19 cellular contexts compared by ENCODE assay signal in genomic region chr20:36102809-36103596, GRCh38. TPM values are rescaled to one million over a fixed set of nuclear protein-coding genes. Genes with fewer than 3 reads are reported as not detected.
A peak's percentile ranks its signal among the peaks of the same experiment; 100 is the strongest.
DNase-seq lines count a peak whose midpoint lies in the region; ATAC-seq, FAIRE-seq and TF ChIP-seq lines count a peak whose summit lies in the region.
"Had no signal": no experiment of that assay in that cellular context is flagged by ENCODE, and none has a peak within 500 bp of the region (broad histone marks: within the 10 kb centered on the region; RNA-seq: fewer than 3 reads in every experiment).

No MANE protein-coding gene starts in this region.

- no peaks in the 10 kb centered on the region for H3K36me3 ChIP-seq in K562 (ENCODE audit: control insufficient read depth, insufficient read depth, low read length)
- H3K36me3 ChIP-seq in lung (ENCODE audit: control insufficient read depth in 2 of 2, insufficient read depth in 2 of 2, low read length in 2 of 2), result no peaks in the 10 kb centered on the region
- no peaks in the 10 kb centered on the region for H3K36me3 ChIP-seq in testis (ENCODE audit: low read depth, missing control alignments)
- H3K36me3 ChIP-seq: tibial artery had no signal

- H3K27me3 Mint-ChIP-seq in activated CD8-positive, alpha-beta T cell treated with anti-CD3 and anti-CD28 coated beads for 36 hours, result no peaks in the 10 kb centered on the region

- TF ChIP-seq CTCF in K562 (IDR thresholded peaks at IDR 0.05 in 2 of 3, conservative IDR thresholded peaks at IDR 0.05 in 1 of 3; ENCODE audit: insufficient read depth in 2 of 3, low read depth in 1 of 3, low read length in 3 of 3), result no peak
- no peak for TF ChIP-seq CTCF in lung (IDR thresholded peaks at IDR 0.05; ENCODE audit: control extremely low read depth, extremely low read depth)
- no peak for TF ChIP-seq CTCF in testis (IDR thresholded peaks at IDR 0.05)
- no peak for TF ChIP-seq CTCF in activated CD8-positive, alpha-beta T cell treated with anti-CD3 and anti-CD28 coated beads for 36 hours (IDR thresholded peaks at IDR 0.05)

- H3K27me3 ChIP-seq in K562 (ENCODE audit: control insufficient read depth in 2 of 2, insufficient read depth in 2 of 2, low read length in 2 of 2), result no peaks in the 10 kb centered on the region
- no peaks in the 10 kb centered on the region for H3K27me3 ChIP-seq in lung (ENCODE audit: control insufficient read depth, insufficient read depth)
- H3K27me3 ChIP-seq in testis, result no peaks in the 10 kb centered on the region
- H3K27me3 ChIP-seq: tibial artery had no signal

- no peaks in the 10 kb centered on the region for H3K36me3 Mint-ChIP-seq in activated CD8-positive, alpha-beta T cell treated with anti-CD3 and anti-CD28 coated beads for 36 hours (ENCODE audit: low read depth)
- H3K36me3 Mint-ChIP-seq: memory B cell had no signal

- FAIRE-seq in K562 (lab: Jason Lieb, UNC) (peak; percentile 37), GM12891 (lab: Jason Lieb, UNC) (no peak)
- FAIRE-seq: astrocyte, HepG2 had no signal

- POLR2A ChIA-PET in K562 (lab: Yijun Ruan, JAX), result interaction anchor here (0.6 to 2.1 kb wide), 5 partner anchors 11 to 572 kb away, joined by 3 to 7 read pairs (median 3); no protein-coding TSS in a partner anchor
- POLR2A ChIA-PET in activated CD8-positive, alpha-beta T cell treated with anti-CD3 and anti-CD28 coated beads for 36 hours (lab: Charles Lee), result interaction anchor here (0.8 to 1.6 kb wide), 2 partner anchors 10 to 24 kb away, joined by 3 to 4 read pairs; no protein-coding TSS in a partner anchor

- no peak for TF ChIP-seq EP300 in K562 (IDR thresholded peaks at IDR 0.05; ENCODE audit: low read length)

- ATAC-seq in K562 (peak; percentile 17; the same call in 1 of the 3 replicates), lung (ENCODE audit: insufficient read depth, low FRiP score) (no peak)
- ATAC-seq in activated CD8-positive, alpha-beta T cell treated with anti-CD3 and anti-CD28 coated beads for 36 hours, result no peak
- ATAC-seq: HepG2 had no signal

- H3K9me1 ChIP-seq in K562 (ENCODE audit: control insufficient read depth, insufficient read depth, low read length), result no peaks in the 10 kb centered on the region

- H3K9me3 Mint-ChIP-seq in activated CD8-positive, alpha-beta T cell treated with anti-CD3 and anti-CD28 coated beads for 36 hours, result no peaks in the 10 kb centered on the region
- H3K9me3 Mint-ChIP-seq: memory B cell had no signal

- CTCF ChIA-PET in K562 (lab: Yijun Ruan, JAX; ENCODE audit: low intra/inter-chr PET ratio), result no interaction called here
- CTCF ChIA-PET in activated CD8-positive, alpha-beta T cell treated with anti-CD3 and anti-CD28 coated beads for 36 hours (lab: Charles Lee), result interaction anchor here (0.6 to 1.4 kb wide), 4 partner anchors 35 to 107 kb away, joined by 3 read pairs; no protein-coding TSS in a partner anchor

- intact Hi-C loops in K562 (cut with micrococcal nuclease), result no loop called here
- intact Hi-C loops in testis (cut with DNase I; ENCODE audit: low total_unique reads), result no loop called here
- intact Hi-C loops in activated CD8-positive, alpha-beta T cell treated with anti-CD3 and anti-CD28 coated beads for 36 hours (cut with micrococcal nuclease), result no loop called here

- no peak overlapping the region for H3K4me3 Mint-ChIP-seq in activated CD8-positive, alpha-beta T cell treated with anti-CD3 and anti-CD28 coated beads for 36 hours
- H3K4me3 Mint-ChIP-seq: memory B cell had no signal

- no TSS peak for BruUV-seq in K562 (replicated peaks; lab: Mats Ljungman, UMichigan)

- H3K4me1 Mint-ChIP-seq in activated CD8-positive, alpha-beta T cell treated with anti-CD3 and anti-CD28 coated beads for 36 hours (ENCODE audit: low read depth), result peaks cover 3% of the 10 kb centered on the region

- H3K9me3 ChIP-seq in K562 (replicated peaks; ENCODE audit: control insufficient read depth, insufficient read depth, low read depth, low read length), result no peaks in the 10 kb centered on the region
- no peaks in the 10 kb centered on the region for H3K9me3 ChIP-seq in lung (ENCODE audit: control insufficient read depth in 2 of 2, insufficient read depth in 1 of 2, low read length in 1 of 2)
- no peaks in the 10 kb centered on the region for H3K9me3 ChIP-seq in testis
- H3K9me3 ChIP-seq: tibial artery had no signal

- TF ChIP-seq POLR2A in K562 (conservative IDR thresholded peaks at IDR 0.05) (no peak), testis (IDR thresholded peaks at IDR 0.05) (no peak), GM12891 (IDR thresholded peaks at IDR 0.05; ENCODE audit: low read depth, low read length) (no peak)

- H3K27ac Mint-ChIP-seq in activated CD8-positive, alpha-beta T cell treated with anti-CD3 and anti-CD28 coated beads for 36 hours, result no peak overlapping the region
- H3K27ac Mint-ChIP-seq: memory B cell had no signal

- no peak overlapping the region for H3K9ac ChIP-seq in K562 (ENCODE audit: insufficient read depth in 1 of 2, low read depth in 2 of 2, low read length in 2 of 2)

- in situ Hi-C loops in K562 (cut with MboI), result no loop called here

- H3K4me1 ChIP-seq in K562 (replicated peaks in 1 of 2; ENCODE audit: control insufficient read depth in 2 of 2, insufficient read depth in 2 of 2, low read length in 2 of 2) (peaks cover 11 to 16% of the 10 kb centered on the region in 2 experiments; a peak in 4 of 5 replicates), lung (ENCODE audit: control insufficient read depth in 2 of 2, insufficient read depth in 2 of 2, low read length in 2 of 2) (peaks cover 0 to 16% of the 10 kb centered on the region in 2 donors), testis (peaks cover 33% of the 10 kb centered on the region)

- no peak overlapping the region for H2AFZ ChIP-seq in K562 (ENCODE audit: low read depth, low read length)

- no peaks in the 10 kb centered on the region for H3K79me2 ChIP-seq in K562 (ENCODE audit: control insufficient read depth, insufficient read depth, low read length)

- DNase-seq in DMS 273 (lab: John Stamatoyannopoulos, UW; ENCODE audit: unreplicated experiment), result peak; percentile 19
- no peak for DNase-seq in DMS 273 treated with DMSO at 0.1 percent for 48 hours (lab: John Stamatoyannopoulos, UW)
- no peak for DNase-seq in K562 (ENCODE audit: extremely low read depth in 1 of 4, low spot score in 3 of 4)
- DNase-seq in lung (ENCODE audit: low spot score), result peak; percentile 37
- DNase-seq in testis, result peak; percentile 26
- DNase-seq in GM12891 (ENCODE audit: insufficient read length, low spot score), result no peak
- DNase-seq in effector CD8-positive, alpha-beta T cell (lab: John Stamatoyannopoulos, UW), result no peak
- no peak for DNase-seq in activated CD8-positive, alpha-beta T cell treated with anti-CD3 and anti-CD28 coated beads for 36 hours
- DNase-seq: activated effector memory CD4-positive, alpha-beta T cell treated with anti-CD3 and anti-CD28 coated beads, Interleukin-2, amount 50 U/mL, for 16 hours; GF-D8; NCI-H1417; occipital lobe; SW 1271; tibial artery had no signal

- H3K4me3 ChIP-seq in K562, result no peak overlapping the region
- no peak overlapping the region for H3K4me3 ChIP-seq in lung
- H3K4me3 ChIP-seq in testis, result no peak overlapping the region
- H3K4me3 ChIP-seq: tibial artery had no signal

- no peak for TF ChIP-seq RAD21 in K562 (CRISPR knock-in tag; conservative IDR thresholded peaks at IDR 0.05 in 1 of 2, IDR thresholded peaks at IDR 0.05 in 1 of 2)

- H3K4me2 ChIP-seq in K562 (ENCODE audit: insufficient read depth, low read length), result no peak overlapping the region

- H3K27ac ChIP-seq in K562 (ENCODE audit: extremely low read depth, low read depth, low read length) (no peak overlapping the region), lung (ENCODE audit: low read depth in 1 of 2, low read length in 1 of 2) (peak overlapping the region in 1 of 2 donors; percentile 28), testis (peak overlapping the region in 1 of 2 donors; percentile 50)
- H3K27ac ChIP-seq: 22Rv1, VCaP had no signal

- WGBS in K562 (ENCODE audit: insufficient coverage, low coverage, missing lambda C conversion rate), result 36% methylated on average over 4 of the region's 4 CpGs
- 34 to 62% methylated on average over 4 of the region's 4 CpGs for WGBS in lung, 2 donors
- 35 to 43% methylated on average over 4 of the region's 4 CpGs for WGBS in testis, 2 donors

- H4K20me1 ChIP-seq in K562 (replicated peaks; ENCODE audit: control insufficient read depth, insufficient read depth, low read length), result no peaks in the 10 kb centered on the region; the same call in 1 of the 2 replicates

TF ChIP-seq in K562, 482 proteins besides CTCF, POLR2A, EP300 and RAD21 (continues in another document):
- TF ChIP-seq HDAC6 (IDR thresholded peaks at IDR 0.05; ENCODE audit: low read depth, low read length), result no peak
- peak in 1 of 2 experiments; percentile 68; a peak in 1 of 4 replicates for TF ChIP-seq SRF (CRISPR knock-in tag; IDR thresholded peaks at IDR 0.05)

TF ChIP-seq in GM12891, 5 proteins besides CTCF, POLR2A, EP300 and RAD21 (continues in another document):
- TF ChIP-seq PAX5 (IDR thresholded peaks at IDR 0.05; ENCODE audit: insufficient read depth, low read length, severe bottlenecking) (no peak), POU2F2 (IDR thresholded peaks at IDR 0.05; ENCODE audit: low read depth, low read length) (no peak), SPI1 (IDR thresholded peaks at IDR 0.05; ENCODE audit: low read depth, low read length) (no peak), POLR2AphosphoS5 (IDR thresholded peaks at IDR 0.05; ENCODE audit: low read depth, low read length) (no peak)

RNA-seq across cellular contexts. Expression of gene EPB41L1, which starts 51.5 kb away (rescaled TPM):
- total RNA-seq in K562 (2011; cell fraction: chromatin; rRNA removed; ENCODE audit: low replicate concordance), result 1.5 and 3.3 TPM in 2 replicates
- total RNA-seq in K562 (2011; cell fraction: nucleolus; rRNA removed), result 1.1 and 2.5 TPM in 2 replicates
- 0.61 and 0.95 TPM in 2 replicates for total RNA-seq in K562 (2011; cell fraction: nucleoplasm; rRNA removed)
- total RNA-seq in K562 (2014; rRNA removed), result 1.3 TPM in 2 replicates
- total RNA-seq in K562 (2014; rRNA removed; fragmentation: Illumina TruSeq; extraction: Trizol), result 0.80 and 1.3 TPM in 2 replicates
- 0.90 and 2.5 TPM in 2 replicates for total RNA-seq in K562 (2015; rRNA removed; fragmentation: Illumina TruSeq; extraction: Trizol)
- 2.6 and 4.3 TPM in 2 replicates for total RNA-seq in K562 (2021)
- 0.89 and 1.4 TPM in 2 replicates for polyA plus RNA-seq in K562 (2011; rRNA removed)
- 0.94 and 2.4 TPM in 2 replicates for polyA plus RNA-seq in K562 (2011; cell fraction: cytosol; rRNA removed)
- 1.1 and 1.5 TPM in 2 replicates for polyA plus RNA-seq in K562 (2011; cell fraction: nucleus; rRNA removed)
- 2.0 and 4.1 TPM in 2 replicates for polyA plus RNA-seq in K562 (2012)
- polyA plus RNA-seq in K562 (2014; fragmentation: Illumina TruSeq; extraction: Trizol), result 2.9 and 3.6 TPM in 2 replicates
- under 1 TPM; 0.11 to 0.31 TPM for polyA plus RNA-seq in K562 (2014; fragmentation: Nextera tagmentation; extraction: Ambion mirVana)
- 0.90 and 4.2 TPM in 2 replicates for polyA plus RNA-seq in K562 (2014; rRNA removed)
- 0.81 and 1.3 TPM in 2 replicates for polyA minus RNA-seq in K562 (2011; rRNA and poly(A)+ RNA removed)
- 1.3 and 1.5 TPM in 2 replicates for polyA minus RNA-seq in K562 (2011; cell fraction: cytosol; rRNA and poly(A)+ RNA removed)
- 0.67 and 1.00 TPM in 2 replicates for polyA minus RNA-seq in K562 (2011; cell fraction: nucleus; rRNA and poly(A)+ RNA removed)
- total RNA-seq in lung, result 10 to 100 TPM; 50.1 to 61.9 TPM
- 10 to 100 TPM; 13.5 to 15.5 TPM for polyA plus RNA-seq in lung
- total RNA-seq in testis, result 10 to 100 TPM; 63.7 to 65.3 TPM
- 49.8 TPM for polyA plus RNA-seq in testis (ENCODE audit: insufficient read depth, low read depth, low replicate concordance)
- 0.32 TPM for polyA plus RNA-seq in GM12891 (2012; ENCODE audit: low read depth, missing spikeins)
- 1 to 10 TPM; 1.0 to 2.2 TPM for total RNA-seq in activated CD8-positive, alpha-beta T cell treated with anti-CD3 and anti-CD28 coated beads for 36 hours

Comparison
In these comparisons a context has a peak if more than half of its experiments do, and no peak if none do; other contexts are left out.
1. DNase-seq: peak in DMS 273 (single experiment), lung (single experiment) and testis (single experiment); none in DMS 273 treated with DMSO at 0.1 percent for 48 hours (single experiment), K562 (0 of 4), GM12891 (single experiment), effector CD8-positive, alpha-beta T cell (single experiment) and activated CD8-positive, alpha-beta T cell treated with anti-CD3 and anti-CD28 coated beads for 36 hours (single experiment).
2. RNA of gene EPB41L1, which starts 51.5 kb away (total RNA-seq): 63.7 to 65.3 TPM in testis and 50.1 to 61.9 TPM in lung; 0.61 to 4.3 TPM in K562 and 1.0 to 2.2 TPM in activated CD8-positive, alpha-beta T cell treated with anti-CD3 and anti-CD28 coated beads for 36 hours; every median in the first group is over 4 times any median in the second.